Comparison of ENCODE assay signal across 21 cellular contexts in the genomic region with DNA sequence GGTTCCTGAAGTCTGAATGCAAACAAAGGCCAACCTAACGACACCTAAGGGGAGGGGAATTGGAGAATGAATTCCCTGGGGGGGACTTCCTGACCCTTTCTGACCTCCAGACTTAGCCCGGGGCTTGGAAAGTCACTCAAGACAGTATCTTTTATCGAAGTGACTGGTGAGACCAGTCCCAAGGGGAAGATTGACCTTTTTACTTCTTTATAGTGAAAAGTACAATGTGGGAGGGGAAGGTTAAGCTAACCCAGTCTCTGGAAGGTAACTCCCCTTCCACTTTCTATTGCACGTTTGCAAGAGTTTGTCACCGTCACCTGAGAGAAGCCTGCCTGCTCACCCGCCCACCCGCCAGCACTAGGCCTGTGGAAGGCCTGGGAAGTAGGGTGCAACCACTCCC.
DNase-seq lines count a peak whose midpoint lies in the region; ATAC-seq and TF ChIP-seq lines count a peak whose summit lies in the region.
"Had no signal": no experiment of that assay in that cellular context is flagged by ENCODE, and none has a peak within 500 bp of the region (broad histone marks: within the 10 kb centered on the region; RNA-seq: fewer than 3 reads in every experiment).

No MANE protein-coding gene starts in this region.

- H3K36me3 Mint-ChIP-seq in glutamatergic neuron (ENCODE audit: unreplicated experiment), result no peaks in the 10 kb centered on the region
- no peaks in the 10 kb centered on the region for H3K36me3 Mint-ChIP-seq in activated naive CD8-positive, alpha-beta T cell treated with anti-CD3 and anti-CD28 coated beads, Interleukin-2, amount 50 U/mL, for 24 hours (ENCODE audit: low read depth)

- H3K9me3 ChIP-seq in A673 (ENCODE audit: low read depth, low read length, poor library complexity, severe bottlenecking), result no peaks in the 10 kb centered on the region

- H3K4me3 ChIP-seq in A673 (ENCODE audit: low read depth, low read length, poor library complexity, severe bottlenecking), result no peak overlapping the region
- H3K4me3 ChIP-seq: hepatocyte had no signal

- TF ChIP-seq CTCF in glutamatergic neuron (IDR thresholded peaks at IDR 0.05; ENCODE audit: partially characterized antibody, unreplicated experiment), result no peak
- TF ChIP-seq CTCF in A673 (conservative IDR thresholded peaks at IDR 0.05; ENCODE audit: low read depth, low read length), result no peak

- H3K4me1 ChIP-seq in A673 (ENCODE audit: insufficient read depth, low read length, poor library complexity, severe bottlenecking), result no peaks in the 10 kb centered on the region

- H3K27ac Mint-ChIP-seq in glutamatergic neuron (ENCODE audit: unreplicated experiment), result no peak overlapping the region
- H3K27ac Mint-ChIP-seq in activated naive CD8-positive, alpha-beta T cell treated with anti-CD3 and anti-CD28 coated beads, Interleukin-2, amount 50 U/mL, for 24 hours, result no peak overlapping the region
- H3K27ac Mint-ChIP-seq: activated B cell treated with CpG ODN at 0.5 μM for 24 hours; activated CD8-positive, alpha-beta T cell treated with anti-CD3 and anti-CD28 coated beads for 36 hours had no signal

- DNase-seq in ELF-1 (ENCODE audit: low read depth, low spot score) (peak; percentile 95), glutamatergic neuron (peak; percentile 33), A673 (ENCODE audit: low spot score) (no peak), cerebellar cortex (ENCODE audit: low spot score) (no peak)
- DNase-seq in activated naive CD8-positive, alpha-beta T cell treated with anti-CD3 and anti-CD28 coated beads, Interleukin-2, amount 50 U/mL, for 24 hours, result no peak
- DNase-seq: 8988T; activated B cell treated with CpG ODN at 0.5 μM for 24 hours; activated CD8-positive, alpha-beta T cell treated with anti-CD3 and anti-CD28 coated beads for 36 hours; activated naive CD4-positive, alpha-beta T cell treated with Interleukin-2 at 50 U/mL for 16 hours; activated T-cell treated with anti-CD3 and anti-CD28 coated beads, Interleukin-2, amount 50 U/mL, for 1 hour; amygdala; NCI-H1092 treated with DMSO at 0.1 percent for 48 hours; NCI-H510A; occipital lobe; right cardiac atrium; stimulated activated CD8-positive, alpha-beta memory T cell treated with anti-CD3 and anti-CD28 coated beads, Interleukin-4, amount 100 ng/mL, for 48 hours had no signal

- H3K9me3 Mint-ChIP-seq in glutamatergic neuron (ENCODE audit: unreplicated experiment), result no peaks in the 10 kb centered on the region
- no peaks in the 10 kb centered on the region for H3K9me3 Mint-ChIP-seq in activated naive CD8-positive, alpha-beta T cell treated with anti-CD3 and anti-CD28 coated beads, Interleukin-2, amount 50 U/mL, for 24 hours
- H3K9me3 Mint-ChIP-seq: activated B cell treated with CpG ODN at 0.5 μM for 24 hours; activated CD8-positive, alpha-beta T cell treated with anti-CD3 and anti-CD28 coated beads for 36 hours had no signal

- H3K27me3 Mint-ChIP-seq in glutamatergic neuron (ENCODE audit: unreplicated experiment), result peaks cover 3% of the 10 kb centered on the region
- peaks cover 11% of the 10 kb centered on the region for H3K27me3 Mint-ChIP-seq in activated naive CD8-positive, alpha-beta T cell treated with anti-CD3 and anti-CD28 coated beads, Interleukin-2, amount 50 U/mL, for 24 hours

- H3K36me3 ChIP-seq in A673 (ENCODE audit: insufficient read depth, low read length, poor library complexity, severe bottlenecking), result no peaks in the 10 kb centered on the region

- ATAC-seq in GM21786 (IDR thresholded peaks at IDR 0.05; ENCODE audit: unreplicated experiment), result peak; percentile 70
- ATAC-seq in HG03196 (IDR thresholded peaks at IDR 0.05; ENCODE audit: unreplicated experiment), result peak; percentile 63
- no peak for ATAC-seq in activated naive CD8-positive, alpha-beta T cell treated with anti-CD3 and anti-CD28 coated beads, Interleukin-2, amount 50 U/mL, for 24 hours
- no peak for ATAC-seq in HG02884 (IDR thresholded peaks at IDR 0.05; ENCODE audit: unreplicated experiment)
- ATAC-seq: activated CD8-positive, alpha-beta T cell treated with anti-CD3 and anti-CD28 coated beads for 36 hours; right cardiac atrium had no signal

- no peak overlapping the region for H3K27ac ChIP-seq in A673 (ENCODE audit: low read depth, low read length, poor library complexity, severe bottlenecking)
- H3K27ac ChIP-seq: hepatocyte, RWPE1 had no signal

- BruUV-seq in A673 (replicated peaks; lab: Mats Ljungman, UMichigan), result no TSS peak

- POLR2A ChIA-PET in A673 (lab: Charles Lee; ENCODE audit: low non-redundant PET), result no interaction called here

- no peaks in the 10 kb centered on the region for H3K27me3 ChIP-seq in A673 (replicated peaks; ENCODE audit: insufficient read depth, low read depth, low read length, poor library complexity)
- H3K27me3 ChIP-seq: hepatocyte had no signal

- peaks cover 10% of the 10 kb centered on the region for H3K4me1 Mint-ChIP-seq in glutamatergic neuron (ENCODE audit: low read depth, unreplicated experiment)
- no peaks in the 10 kb centered on the region for H3K4me1 Mint-ChIP-seq in activated naive CD8-positive, alpha-beta T cell treated with anti-CD3 and anti-CD28 coated beads, Interleukin-2, amount 50 U/mL, for 24 hours
- H3K4me1 Mint-ChIP-seq: activated B cell treated with CpG ODN at 0.5 μM for 24 hours had no signal

- intact Hi-C loops in A673 (cut with micrococcal nuclease; ENCODE audit: unreplicated experiment), result no loop called here

- H3K4me3 Mint-ChIP-seq in glutamatergic neuron (ENCODE audit: unreplicated experiment), result no peak overlapping the region
- H3K4me3 Mint-ChIP-seq in activated naive CD8-positive, alpha-beta T cell treated with anti-CD3 and anti-CD28 coated beads, Interleukin-2, amount 50 U/mL, for 24 hours, result no peak overlapping the region
- H3K4me3 Mint-ChIP-seq: activated B cell treated with CpG ODN at 0.5 μM for 24 hours; activated CD8-positive, alpha-beta T cell treated with anti-CD3 and anti-CD28 coated beads for 36 hours had no signal

- CTCF ChIA-PET in A673 (lab: Charles Lee), result no interaction called here

Comparison
In these comparisons a context has a peak if more than half of its experiments do, and no peak if none do; other contexts are left out.
1. DNase-seq: peak in ELF-1 (single experiment) and glutamatergic neuron (single experiment); none in A673 (single experiment), activated naive CD8-positive, alpha-beta T cell treated with anti-CD3 and anti-CD28 coated beads, Interleukin-2, amount 50 U/mL, for 24 hours (single experiment) and cerebellar cortex (single experiment).
2. ATAC-seq: peak in GM21786 (single experiment) and HG03196 (single experiment); none in activated naive CD8-positive, alpha-beta T cell treated with anti-CD3 and anti-CD28 coated beads, Interleukin-2, amount 50 U/mL, for 24 hours (single experiment) and HG02884 (single experiment).